ENCODE assay signal across 24 cellular contexts in genomic region chr4:141427726-141428296, GRCh38.
DNase-seq lines count a peak whose midpoint lies in the region; ATAC-seq, FAIRE-seq and TF ChIP-seq lines count a peak whose summit lies in the region.
"Had no signal": no experiment of that assay in that cellular context is flagged by ENCODE, and none has a peak within 500 bp of the region (broad histone marks: within the 10 kb centered on the region; RNA-seq: fewer than 3 reads in every experiment).

No MANE protein-coding gene starts in this region.

- no peak overlapping the region for H2BK120ac ChIP-seq in IMR-90 (ENCODE audit: low read depth, low read length)

- H3K4me2 ChIP-seq in IMR-90 (ENCODE audit: low read depth, low read length) (no peak overlapping the region), keratinocyte (ENCODE audit: control insufficient read depth, extremely low read depth, insufficient read depth, low read depth, low read length) (no peak overlapping the region)

- no peaks in the 10 kb centered on the region for H3K9me3 ChIP-seq in right atrium auricular region
- H3K9me3 ChIP-seq in IMR-90 (ENCODE audit: control insufficient read depth, insufficient read depth, low read length), result no peaks in the 10 kb centered on the region; the same call in 1 of the 2 replicates
- no peaks in the 10 kb centered on the region for H3K9me3 ChIP-seq in keratinocyte (ENCODE audit: control insufficient read depth, low read depth, low read length)
- H3K9me3 ChIP-seq: SJCRH30 had no signal

- WGBS in IMR-90 (ENCODE audit: extremely low coverage in 2 of 2, insufficient read length in 1 of 2), 2 experiments, result no CpG with 5 or more reads among the region's 4 CpGs

- no peaks in the 10 kb centered on the region for H3K79me1 ChIP-seq in IMR-90 (ENCODE audit: low read depth in 1 of 2, low read length in 2 of 2)

- H4K91ac ChIP-seq in IMR-90 (ENCODE audit: insufficient read depth, low read depth, low read length), result no peak overlapping the region

- DNase-seq in Right ventricle myocardium superior, result no peak
- DNase-seq in right atrium auricular region (ENCODE audit: low spot score), result no peak
- DNase-seq in IMR-90, result peak; percentile 47
- DNase-seq in bronchial epithelial cell (ENCODE audit: low read depth), result peak; percentile 24
- no peak for DNase-seq in keratinocyte (ENCODE audit: low read depth, low spot score)
- no peak for DNase-seq in stimulated activated CD4-positive, alpha-beta T cell treated with anti-CD3 and anti-CD28 coated beads, Interleukin-4, amount 100 ng/mL, for 1 hour
- DNase-seq in AG08396 (ENCODE audit: low spot score), result no peak
- DNase-seq: 8988T; Calu3; CD8-positive, alpha-beta memory T cell; DMS153; GDM1; Kasumi-1; NCI-H1092 treated with DMSO at 0.1 percent for 48 hours; NCI-H1436 treated with DMSO at 0.1 percent for 48 hours; NCI-H2029 treated with DMSO at 0.1 percent for 48 hours; NCI-H226; NCI-H510A treated with DMSO at 0.1 percent for 48 hours; NCI-H748 treated with DMSO at 0.1 percent for 48 hours; SJCRH30 had no signal

- H2AFZ ChIP-seq in IMR-90 (replicated peaks; ENCODE audit: low read length, poor library complexity) (no peak overlapping the region), keratinocyte (ENCODE audit: control insufficient read depth, low read length) (no peak overlapping the region)

- ATAC-seq in Right ventricle myocardium superior (ENCODE audit: poor library complexity) (peak; percentile 51), IMR-90 (ENCODE audit: low read depth) (no peak), SK-N-SH treated with all-trans-retinoic acid at 6 μM for 48 hours (no peak)

- in situ Hi-C loops in IMR-90 (cut with MboI; ENCODE audit: low sequenced_read_pairs), result no loop called here

- intact Hi-C loops in Right ventricle myocardium superior (cut with DNase I) (no loop called here), IMR-90 (cut with micrococcal nuclease) (no loop called here)

- H3K27me3 ChIP-seq in right atrium auricular region (no peaks in the 10 kb centered on the region), IMR-90 (ENCODE audit: control insufficient read depth, insufficient read depth, low read length) (no peaks in the 10 kb centered on the region), bronchial epithelial cell (ENCODE audit: control insufficient read depth, insufficient read depth, low read length) (no peaks in the 10 kb centered on the region), keratinocyte (ENCODE audit: control insufficient read depth, extremely low read depth, insufficient read depth, low read length) (no peaks in the 10 kb centered on the region)
- H3K27me3 ChIP-seq: SJCRH30 had no signal

- H4K20me1 ChIP-seq in IMR-90 (ENCODE audit: insufficient read depth, low read length) (no peaks in the 10 kb centered on the region), keratinocyte (ENCODE audit: control insufficient read depth, extremely low read depth, insufficient read depth, low read length) (no peaks in the 10 kb centered on the region)

- H3K27ac ChIP-seq in right atrium auricular region (no peak overlapping the region), IMR-90 (ENCODE audit: insufficient read depth, low read length) (no peak overlapping the region), keratinocyte (ENCODE audit: control insufficient read depth, insufficient read depth, low read length) (no peak overlapping the region)
- H3K27ac ChIP-seq: C4-2B, SJCRH30 had no signal

- TF ChIP-seq RAD21 in IMR-90 (IDR thresholded peaks at IDR 0.05; ENCODE audit: low read length), result no peak

- CTCF ChIA-PET in IMR-90 (lab: Yijun Ruan, JAX), result no interaction called here

- no peak overlapping the region for H3K56ac ChIP-seq in IMR-90 (ENCODE audit: extremely low read depth, insufficient read depth, low read length)

- H3K18ac ChIP-seq in IMR-90 (ENCODE audit: low read depth, low read length), result no peak overlapping the region

- no peak overlapping the region for H2AK5ac ChIP-seq in IMR-90 (ENCODE audit: low read depth, low read length)

- no peak overlapping the region for H4K5ac ChIP-seq in IMR-90 (ENCODE audit: low read depth, low read length)

- no peak overlapping the region for H2BK15ac ChIP-seq in IMR-90 (ENCODE audit: low read depth, low read length)

- no peak overlapping the region for H3K23ac ChIP-seq in IMR-90 (ENCODE audit: low read depth, low read length)

- H3K36me3 ChIP-seq in right atrium auricular region (no peaks in the 10 kb centered on the region), IMR-90 (ENCODE audit: control insufficient read depth, insufficient read depth, low read length) (no peaks in the 10 kb centered on the region), bronchial epithelial cell (ENCODE audit: control insufficient read depth, insufficient read depth, low read length) (no peaks in the 10 kb centered on the region), keratinocyte (ENCODE audit: control insufficient read depth in 2 of 2, extremely low read depth in 1 of 2, insufficient read depth in 2 of 2, low read length in 2 of 2) (no peaks in the 10 kb centered on the region)
- H3K36me3 ChIP-seq: SJCRH30 had no signal

- no peak for TF ChIP-seq POLR2A in IMR-90 (IDR thresholded peaks at IDR 0.05; ENCODE audit: low read depth, low read length)

- FAIRE-seq in bronchial epithelial cell (lab: Jason Lieb, UNC) (no peak), keratinocyte (lab: Jason Lieb, UNC) (peak; percentile 20)
- FAIRE-seq: GM18507, H1 had no signal

- H3K9me1 ChIP-seq in IMR-90 (ENCODE audit: insufficient read depth, low read length) (no peaks in the 10 kb centered on the region), keratinocyte (ENCODE audit: control insufficient read depth, extremely low read depth, insufficient read depth, low read length) (no peaks in the 10 kb centered on the region)

- H3K9ac ChIP-seq in IMR-90 (ENCODE audit: low read depth, low read length) (no peak overlapping the region), keratinocyte (ENCODE audit: control insufficient read depth, extremely low read depth, insufficient read depth, low read length) (no peak overlapping the region)

- no peak overlapping the region for H2BK20ac ChIP-seq in IMR-90 (ENCODE audit: low read depth, low read length)

- H3K79me2 ChIP-seq in keratinocyte (ENCODE audit: control insufficient read depth, insufficient read depth, low read length), result no peaks in the 10 kb centered on the region

- H3K14ac ChIP-seq in IMR-90 (replicated peaks; ENCODE audit: low read depth, low read length), result no peak overlapping the region

- no peak overlapping the region for H3K4me3 ChIP-seq in right atrium auricular region
- H3K4me3 ChIP-seq in IMR-90 (ENCODE audit: insufficient read depth, low read depth, low read length), result no peak overlapping the region
- H3K4me3 ChIP-seq in bronchial epithelial cell (ENCODE audit: low read depth, low read length), result no peak overlapping the region
- H3K4me3 ChIP-seq in keratinocyte (ENCODE audit: control insufficient read depth in 2 of 3, extremely low read depth in 1 of 3, insufficient read depth in 2 of 3, low read depth in 1 of 3, low read length in 3 of 3), result no peak overlapping the region
- H3K4me3 ChIP-seq: SJCRH30 had no signal

- no peak overlapping the region for H4K8ac ChIP-seq in IMR-90 (ENCODE audit: low read depth in 2 of 2, low read length in 2 of 2)

- H2AK9ac ChIP-seq in IMR-90 (replicated peaks; ENCODE audit: low read depth, low read length, poor library complexity), result no peak overlapping the region

- POLR2A ChIA-PET in IMR-90 (lab: Charles Lee; ENCODE audit: unreplicated experiment), result no interaction called here

- no peak for TF ChIP-seq CTCF in right atrium auricular region (IDR thresholded peaks at IDR 0.05)
- no peak for TF ChIP-seq CTCF in IMR-90 (conservative IDR thresholded peaks at IDR 0.05; ENCODE audit: low read depth, low read length)
- no peak for TF ChIP-seq CTCF in bronchial epithelial cell (IDR thresholded peaks at IDR 0.05; ENCODE audit: insufficient read depth, low read length, severe bottlenecking)
- TF ChIP-seq CTCF in keratinocyte (optimal IDR thresholded peaks at IDR 0.05 in 1 of 3, IDR thresholded peaks at IDR 0.05 in 1 of 3, conservative IDR thresholded peaks at IDR 0.05 in 1 of 3; ENCODE audit: extremely low read depth in 1 of 3, insufficient read depth in 2 of 3, low read length in 3 of 3), result no peak

- no peaks in the 10 kb centered on the region for H3K4me1 ChIP-seq in right atrium auricular region
- peaks cover 9% of the 10 kb centered on the region for H3K4me1 ChIP-seq in IMR-90 (ENCODE audit: control insufficient read depth, insufficient read depth, low read length)
- no peaks in the 10 kb centered on the region for H3K4me1 ChIP-seq in keratinocyte (ENCODE audit: control insufficient read depth, extremely low read depth, insufficient read depth, low read length)

- BruUV-seq in IMR-90 (replicated peaks; lab: Mats Ljungman, UMichigan), result no TSS peak

- no peak overlapping the region for H2BK5ac ChIP-seq in IMR-90 (ENCODE audit: low read depth, low read length, poor library complexity, severe bottlenecking)

- dilution Hi-C loops in IMR-90 (cut with HindIII; ENCODE audit: low sequenced_read_pairs, unreplicated experiment), result no loop called here
- dilution Hi-C loops in keratinocyte (cut with MboI; ENCODE audit: extremely low pct_ligation_motif_present, low sequenced_read_pairs), result no loop called here

- no peak overlapping the region for H3K4ac ChIP-seq in IMR-90 (ENCODE audit: low read depth, low read length)

TF ChIP-seq in IMR-90, 13 proteins besides CTCF, POLR2A, EP300 and RAD21 (continues in another document):
- TF ChIP-seq, protein P1, sequence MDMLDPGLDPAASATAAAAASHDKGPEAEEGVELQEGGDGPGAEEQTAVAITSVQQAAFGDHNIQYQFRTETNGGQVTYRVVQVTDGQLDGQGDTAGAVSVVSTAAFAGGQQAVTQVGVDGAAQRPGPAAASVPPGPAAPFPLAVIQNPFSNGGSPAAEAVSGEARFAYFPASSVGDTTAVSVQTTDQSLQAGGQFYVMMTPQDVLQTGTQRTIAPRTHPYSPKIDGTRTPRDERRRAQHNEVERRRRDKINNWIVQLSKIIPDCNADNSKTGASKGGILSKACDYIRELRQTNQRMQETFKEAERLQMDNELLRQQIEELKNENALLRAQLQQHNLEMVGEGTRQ (IDR thresholded peaks at IDR 0.05; ENCODE audit: low read depth, low read length), result no peak
- TF ChIP-seq BHLHE40 (IDR thresholded peaks at IDR 0.05; ENCODE audit: low read depth, low read length) (no peak), SMC3 (IDR thresholded peaks at IDR 0.05; ENCODE audit: low read depth, low read length) (no peak)

TF ChIP-seq in SK-N-SH treated with all-trans-retinoic acid at 6 μM for 48 hours, 23 proteins besides CTCF, POLR2A, EP300 and RAD21 (continues in another document):
- TF ChIP-seq CSDC2 (CRISPR knock-in tag; IDR thresholded peaks at IDR 0.05), result no peak
- TF ChIP-seq TCF4 (CRISPR knock-in tag; IDR thresholded peaks at IDR 0.05; ENCODE audit: borderline replicate concordance), result no peak

Comparison
In these comparisons a context has a peak if more than half of its experiments do, and no peak if none do; other contexts are left out.
1. DNase-seq: peak in IMR-90 (single experiment) and bronchial epithelial cell (single experiment); none in Right ventricle myocardium superior (single experiment), right atrium auricular region (single experiment), keratinocyte (single experiment), stimulated activated CD4-positive, alpha-beta T cell treated with anti-CD3 and anti-CD28 coated beads, Interleukin-4, amount 100 ng/mL, for 1 hour (single experiment) and AG08396 (single experiment).